In the genomic region with DNA sequence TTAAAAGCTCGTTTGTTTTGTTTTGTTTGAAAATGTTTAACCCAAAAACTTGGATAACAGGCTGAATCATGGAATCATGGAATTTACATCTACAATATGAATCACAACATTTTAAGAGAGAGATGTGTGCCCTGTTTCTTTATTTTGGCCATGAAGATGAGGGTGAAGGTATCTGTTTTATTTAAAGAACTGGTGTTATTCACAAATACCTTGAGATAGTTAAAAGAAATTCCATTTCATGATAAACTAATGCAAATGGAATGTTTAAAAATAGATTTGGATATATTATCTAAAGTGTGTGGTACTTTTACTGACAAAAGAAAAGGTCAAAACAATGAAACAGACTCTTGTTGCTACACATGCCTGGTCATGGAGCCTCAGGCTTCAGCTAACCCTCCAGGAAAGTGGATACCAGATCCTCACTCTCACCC, we compare ENCODE assay signal across 22 cellular contexts.
DNase-seq lines count a peak whose midpoint lies in the region; ATAC-seq, FAIRE-seq and TF ChIP-seq lines count a peak whose summit lies in the region.
"Had no signal": no experiment of that assay in that cellular context is flagged by ENCODE, and none has a peak within 500 bp of the region (broad histone marks: within the 10 kb centered on the region; RNA-seq: fewer than 3 reads in every experiment).

No MANE protein-coding gene starts in this region.

- H3K4me3 ChIP-seq in astrocyte (ENCODE audit: insufficient read depth, low read depth, low read length) (no peak overlapping the region), transverse colon (no peak overlapping the region)
- H3K4me3 ChIP-seq: ovary, spleen, upper lobe of left lung had no signal

- in situ Hi-C loops in transverse colon (cut with MboI; ENCODE audit: low pct_ligation_motif_present in 1 of 4, low pct_unique_long_range_greater_than_20kb in 1 of 4, low sequenced_read_pairs in 3 of 4): no loop called here

- no peak overlapping the region for H2AFZ ChIP-seq in astrocyte (ENCODE audit: low read depth, low read length)

- no peak for ATAC-seq in GM21786 (IDR thresholded peaks at IDR 0.05; ENCODE audit: unreplicated experiment)
- no peak for ATAC-seq in HG03095 (IDR thresholded peaks at IDR 0.05; ENCODE audit: unreplicated experiment)
- ATAC-seq: activated CD4-positive, alpha-beta T cell treated with anti-CD3 and anti-CD28 coated beads for 36 hours; effector memory CD8-positive, alpha-beta T cell had no signal

- 46 to 47% methylated on average over 1 of the region's 1 CpG for WGBS in transverse colon (ENCODE audit: low coverage in 1 of 2), 2 donors

- H3K4me1 ChIP-seq in astrocyte (ENCODE audit: insufficient read depth, low read length) (peaks cover 13% of the 10 kb centered on the region), transverse colon (no peaks in the 10 kb centered on the region)
- H3K4me1 ChIP-seq: spleen, upper lobe of left lung had no signal

- H3K9me3 ChIP-seq in astrocyte (ENCODE audit: insufficient read depth, low read depth, low read length) (no peaks in the 10 kb centered on the region), transverse colon (no peaks in the 10 kb centered on the region)
- H3K9me3 ChIP-seq: ovary, spleen, upper lobe of left lung had no signal

- intact Hi-C loops in transverse colon (cut with DNase I; ENCODE audit: low total_unique reads): no loop called here

- no peaks in the 10 kb centered on the region for H3K27me3 Mint-ChIP-seq in astrocyte (ENCODE audit: low read depth, unreplicated experiment)
- H3K27me3 Mint-ChIP-seq: activated CD4-positive, alpha-beta T cell treated with anti-CD3 and anti-CD28 coated beads for 36 hours; activated naive CD4-positive, alpha-beta T cell treated with anti-CD3 and anti-CD28 coated beads, Interleukin-2, amount 10 ng/mL, durations not matched to agents 7 days and 5 days; effector memory CD8-positive, alpha-beta T cell had no signal

- no peaks in the 10 kb centered on the region for H3K36me3 ChIP-seq in astrocyte (ENCODE audit: insufficient read depth, low read length)
- H3K36me3 ChIP-seq in transverse colon: no peaks in the 10 kb centered on the region
- H3K36me3 ChIP-seq: ovary, spleen, upper lobe of left lung had no signal

- no peaks in the 10 kb centered on the region for H3K27me3 ChIP-seq in astrocyte (ENCODE audit: insufficient read depth, low read length)
- no peaks in the 10 kb centered on the region for H3K27me3 ChIP-seq in transverse colon
- H3K27me3 ChIP-seq: ovary, spleen, upper lobe of left lung had no signal

- peak overlapping the region; percentile 24 for H3K4me2 ChIP-seq in astrocyte (ENCODE audit: low read length)

- H3K36me3 Mint-ChIP-seq in astrocyte (ENCODE audit: low read depth, unreplicated experiment): no peaks in the 10 kb centered on the region
- H3K36me3 Mint-ChIP-seq: activated naive CD4-positive, alpha-beta T cell treated with anti-CD3 and anti-CD28 coated beads, Interleukin-2, amount 10 ng/mL, durations not matched to agents 7 days and 5 days had no signal

- no peak for TF ChIP-seq EP300 in transverse colon (IDR thresholded peaks at IDR 0.05; ENCODE audit: low read depth)

- H3K27ac ChIP-seq in astrocyte (ENCODE audit: low read depth, low read length) (peak overlapping the region; percentile 49), transverse colon (no peak overlapping the region)
- H3K27ac ChIP-seq: ovary, spleen, upper lobe of left lung had no signal

- TF ChIP-seq CTCF in astrocyte (IDR thresholded peaks at IDR 0.05; ENCODE audit: insufficient read depth, low read depth, low read length) (no peak), transverse colon (IDR thresholded peaks at IDR 0.05) (no peak)

- H3K27ac Mint-ChIP-seq in astrocyte (ENCODE audit: unreplicated experiment): no peak overlapping the region
- H3K27ac Mint-ChIP-seq: activated CD4-positive, alpha-beta T cell treated with anti-CD3 and anti-CD28 coated beads for 36 hours; activated naive CD4-positive, alpha-beta T cell treated with anti-CD3 and anti-CD28 coated beads, Interleukin-2, amount 10 ng/mL, durations not matched to agents 7 days and 5 days; effector memory CD8-positive, alpha-beta T cell had no signal

- H4K20me1 ChIP-seq in astrocyte (ENCODE audit: insufficient read depth, low read length): no peaks in the 10 kb centered on the region

- H3K9ac ChIP-seq in astrocyte (ENCODE audit: low read length): no peak overlapping the region

- peak; percentile 97 for FAIRE-seq in astrocyte (lab: Jason Lieb, UNC)
- FAIRE-seq: kidney had no signal

- H3K79me2 ChIP-seq in astrocyte (ENCODE audit: insufficient read depth, low read length): no peaks in the 10 kb centered on the region

- no peak overlapping the region for H3K4me3 Mint-ChIP-seq in astrocyte (ENCODE audit: unreplicated experiment)
- H3K4me3 Mint-ChIP-seq: activated CD4-positive, alpha-beta T cell treated with anti-CD3 and anti-CD28 coated beads for 36 hours; activated naive CD4-positive, alpha-beta T cell treated with anti-CD3 and anti-CD28 coated beads, Interleukin-2, amount 10 ng/mL, durations not matched to agents 7 days and 5 days; effector memory CD8-positive, alpha-beta T cell had no signal

- DNase-seq in A172 (ENCODE audit: low spot score): peak; percentile 22
- peak; percentile 34 for DNase-seq in GM03348 (ENCODE audit: low spot score)
- peak; percentile 83 for DNase-seq in astrocyte (ENCODE audit: low read depth)
- peak; percentile 19 for DNase-seq in foreskin melanocyte
- no peak for DNase-seq in transverse colon
- no peak for DNase-seq in activated naive CD4-positive, alpha-beta T cell treated with Interleukin-2 at 50 U/mL for 16 hours
- DNase-seq: activated CD4-positive, alpha-beta T cell treated with anti-CD3 and anti-CD28 coated beads for 36 hours; activated naive CD4-positive, alpha-beta T cell treated with anti-CD3 and anti-CD28 coated beads, Interleukin-2, amount 10 ng/mL, durations not matched to agents 7 days and 5 days; AML-193; central memory CD4-positive, alpha-beta T cell; effector memory CD8-positive, alpha-beta T cell; head of caudate nucleus; kidney; NCI-H1436 treated with DMSO at 0.1 percent for 48 hours; NCI-H446; ovary; spleen; stimulated activated naive CD4-positive, alpha-beta T cell; T1000; upper lobe of left lung had no signal

- no peak for TF ChIP-seq POLR2A in transverse colon (IDR thresholded peaks at IDR 0.05)

- H3K4me1 Mint-ChIP-seq in astrocyte (ENCODE audit: low read depth, unreplicated experiment): peaks cover 14% of the 10 kb centered on the region
- H3K4me1 Mint-ChIP-seq: activated naive CD4-positive, alpha-beta T cell treated with anti-CD3 and anti-CD28 coated beads, Interleukin-2, amount 10 ng/mL, durations not matched to agents 7 days and 5 days had no signal

- no peaks in the 10 kb centered on the region for H3K9me3 Mint-ChIP-seq in astrocyte (ENCODE audit: unreplicated experiment)
- H3K9me3 Mint-ChIP-seq: activated naive CD4-positive, alpha-beta T cell treated with anti-CD3 and anti-CD28 coated beads, Interleukin-2, amount 10 ng/mL, durations not matched to agents 7 days and 5 days; effector memory CD8-positive, alpha-beta T cell had no signal

Comparison
In these comparisons a context has a peak if more than half of its experiments do, and no peak if none do; other contexts are left out.
1. DNase-seq: peak in A172 (single experiment), GM03348 (single experiment), astrocyte (single experiment) and foreskin melanocyte (single experiment); none in transverse colon (single experiment) and activated naive CD4-positive, alpha-beta T cell treated with Interleukin-2 at 50 U/mL for 16 hours (single experiment).